ENCODE assay signal across 1 cellular context in genomic region chr4:1449833-1450741, GRCh38.
TF ChIP-seq lines count a peak whose summit lies in the region.

No MANE protein-coding gene starts in this region.

TF ChIP-seq in H1, 55 proteins besides CTCF, POLR2A, EP300 and RAD21:
- TF ChIP-seq EGR1 (IDR thresholded peaks at IDR 0.05; ENCODE audit: borderline replicate concordance, low read depth, low read length) = no peak
- TF ChIP-seq TAF1 (IDR thresholded peaks at IDR 0.05; ENCODE audit: low read depth, low read length) = no peak
- no peak for TF ChIP-seq BACH1 (IDR thresholded peaks at IDR 0.05; ENCODE audit: low read length)
- no peak for TF ChIP-seq POU5F1 (IDR thresholded peaks at IDR 0.05; ENCODE audit: low read depth, low read length)
- TF ChIP-seq SRF (IDR thresholded peaks at IDR 0.05; ENCODE audit: low read depth, low read length) = no peak
- TF ChIP-seq TBP (IDR thresholded peaks at IDR 0.05; ENCODE audit: low read depth, low read length) = no peak
TF ChIP-seq in H1: peak in this region for 0.
